ENCODE assay signal across 17 cellular contexts in the genomic region with DNA sequence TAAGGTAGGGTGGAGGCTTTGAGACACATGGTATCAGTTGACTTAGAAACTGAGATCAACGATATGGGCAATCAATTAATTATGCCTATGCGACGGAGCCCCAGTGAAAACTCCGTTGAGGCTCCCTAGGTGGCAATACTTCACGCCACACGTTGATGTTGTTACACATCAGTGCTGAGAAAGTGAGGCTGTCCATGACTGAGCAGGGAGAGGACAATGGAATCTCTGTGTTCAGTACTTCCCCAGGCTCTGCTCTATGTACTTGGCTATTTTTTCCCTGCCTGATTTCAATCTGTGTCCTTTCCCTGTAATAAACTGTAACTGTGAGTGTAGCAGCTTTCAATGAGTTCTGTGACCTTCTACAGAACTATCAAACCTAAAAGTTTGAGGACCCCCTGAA.
A peak's percentile ranks its signal among the peaks of the same experiment; 100 is the strongest.
DNase-seq lines count a peak whose midpoint lies in the region; ATAC-seq, FAIRE-seq and TF ChIP-seq lines count a peak whose summit lies in the region.
"Had no signal": no experiment of that assay in that cellular context is flagged by ENCODE, and none has a peak within 500 bp of the region (broad histone marks: within the 10 kb centered on the region; RNA-seq: fewer than 3 reads in every experiment).

No MANE protein-coding gene starts in this region.

- H3K36me3 ChIP-seq in HepG2 (replicated peaks in 1 of 2; ENCODE audit: control insufficient read depth in 1 of 2, insufficient read depth in 2 of 2, low read length in 2 of 2) (no peaks in the 10 kb centered on the region), right lobe of liver (no peaks in the 10 kb centered on the region), K562 (ENCODE audit: control insufficient read depth, insufficient read depth, low read length) (no peaks in the 10 kb centered on the region)
- H3K36me3 ChIP-seq: BLaER1 had no signal

- POLR2A ChIA-PET in HepG2 (lab: Yijun Ruan, JAX): no interaction called here
- POLR2A ChIA-PET in K562 (lab: Yijun Ruan, JAX): no interaction called here
- POLR2A ChIA-PET in activated CD8-positive, alpha-beta T cell treated with anti-CD3 and anti-CD28 coated beads for 36 hours (lab: Charles Lee): no interaction called here

- H4K20me1 ChIP-seq in HepG2 (ENCODE audit: insufficient read depth, low read length) (no peaks in the 10 kb centered on the region), K562 (replicated peaks; ENCODE audit: control insufficient read depth, insufficient read depth, low read length) (no peaks in the 10 kb centered on the region; the same call in 1 of the 2 replicates)
- H4K20me1 ChIP-seq: BLaER1 had no signal

- CTCF ChIA-PET in HepG2 (lab: Yijun Ruan, JAX; ENCODE audit: low intra/inter-chr PET ratio, low total read pairs): no interaction called here
- CTCF ChIA-PET in K562 (lab: Yijun Ruan, JAX; ENCODE audit: low intra/inter-chr PET ratio): no interaction called here
- CTCF ChIA-PET in activated CD8-positive, alpha-beta T cell treated with anti-CD3 and anti-CD28 coated beads for 36 hours (lab: Charles Lee): no interaction called here

- no peaks in the 10 kb centered on the region for H3K9me1 ChIP-seq in K562 (ENCODE audit: control insufficient read depth, insufficient read depth, low read length)

- no peak overlapping the region for H3K4me3 Mint-ChIP-seq in activated CD8-positive, alpha-beta T cell treated with anti-CD3 and anti-CD28 coated beads for 36 hours
- H3K4me3 Mint-ChIP-seq: CD8-positive, alpha-beta memory T cell; HFFc6 had no signal

- no peak overlapping the region for H3K27ac ChIP-seq in HepG2 (ENCODE audit: extremely low read length, insufficient read depth, low read length)
- H3K27ac ChIP-seq in right lobe of liver: no peak overlapping the region
- no peak overlapping the region for H3K27ac ChIP-seq in K562 (ENCODE audit: extremely low read depth, low read depth, low read length)
- no peak overlapping the region for H3K27ac ChIP-seq in foreskin keratinocyte
- H3K27ac ChIP-seq: BLaER1 had no signal

- H3K4me1 ChIP-seq in HepG2 (ENCODE audit: insufficient read depth, low read length) (no peaks in the 10 kb centered on the region), right lobe of liver (no peaks in the 10 kb centered on the region), K562 (replicated peaks in 1 of 2; ENCODE audit: control insufficient read depth in 2 of 2, insufficient read depth in 2 of 2, low read length in 2 of 2) (no peaks in the 10 kb centered on the region), foreskin keratinocyte (no peaks in the 10 kb centered on the region)
- H3K4me1 ChIP-seq: BLaER1 had no signal

- DNase-seq in HepG2 (ENCODE audit: low spot score) (no peak), right lobe of liver (no peak), K562 (ENCODE audit: extremely low read depth in 1 of 4, low spot score in 3 of 4) (no peak), left kidney (ENCODE audit: low read depth, low spot score) (peak; percentile 31), foreskin keratinocyte (no peak), DMS 273 (lab: John Stamatoyannopoulos, UW; ENCODE audit: unreplicated experiment) (no peak)
- DNase-seq in activated T-cell treated with anti-CD3 and anti-CD28 coated beads, Interleukin-2, amount 50 U/mL, for 48 hours: no peak
- DNase-seq in activated CD8-positive, alpha-beta T cell treated with anti-CD3 and anti-CD28 coated beads for 36 hours: no peak
- DNase-seq: 8988T; AML-193; CD8-positive, alpha-beta memory T cell; DMS79; H7; HFFc6 had no signal

- ATAC-seq in HepG2 (peak; percentile 80), right lobe of liver (no peak), K562 (no peak; the same call in 2 of the 3 replicates), foreskin keratinocyte (no peak)
- ATAC-seq in activated CD8-positive, alpha-beta T cell treated with anti-CD3 and anti-CD28 coated beads for 36 hours: no peak
- ATAC-seq: GM12878 had no signal

- H3K27ac Mint-ChIP-seq in activated CD8-positive, alpha-beta T cell treated with anti-CD3 and anti-CD28 coated beads for 36 hours: no peak overlapping the region
- H3K27ac Mint-ChIP-seq: CD8-positive, alpha-beta memory T cell; HFFc6 had no signal

- H3K9me3 Mint-ChIP-seq in activated CD8-positive, alpha-beta T cell treated with anti-CD3 and anti-CD28 coated beads for 36 hours: no peaks in the 10 kb centered on the region
- H3K9me3 Mint-ChIP-seq: CD8-positive, alpha-beta memory T cell; HFFc6 had no signal

- TF ChIP-seq RAD21 in HepG2 (CRISPR knock-in tag; IDR thresholded peaks at IDR 0.05) (no peak), K562 (CRISPR knock-in tag; conservative IDR thresholded peaks at IDR 0.05 in 1 of 2, IDR thresholded peaks at IDR 0.05 in 1 of 2) (no peak)

- WGBS in HepG2 (ENCODE audit: low lambda C conversion rate): 31% methylated on average over 6 of the region's 6 CpGs
- WGBS in right lobe of liver (ENCODE audit: insufficient coverage, low coverage, low lambda C conversion rate, missing lambda C conversion rate): 94% methylated on average over 3 of the region's 6 CpGs
- 2% methylated on average over 6 of the region's 6 CpGs for WGBS in K562 (ENCODE audit: insufficient coverage, low coverage, missing lambda C conversion rate)

- no peaks in the 10 kb centered on the region for H3K36me3 Mint-ChIP-seq in activated CD8-positive, alpha-beta T cell treated with anti-CD3 and anti-CD28 coated beads for 36 hours (ENCODE audit: low read depth)
- H3K36me3 Mint-ChIP-seq: CD8-positive, alpha-beta memory T cell had no signal

- H2AFZ ChIP-seq in HepG2 (ENCODE audit: low read length) (no peak overlapping the region), K562 (ENCODE audit: low read depth, low read length) (no peak overlapping the region)

- TF ChIP-seq EP300 in HepG2 (IDR thresholded peaks at IDR 0.05; ENCODE audit: low read depth in 2 of 2, low read length in 2 of 2) (no peak), HepG2 (CRISPR knock-in tag; IDR thresholded peaks at IDR 0.05; ENCODE audit: borderline replicate concordance) (no peak), K562 (IDR thresholded peaks at IDR 0.05; ENCODE audit: low read length) (no peak)

- no peaks in the 10 kb centered on the region for H3K9me3 ChIP-seq in HepG2 (ENCODE audit: low read length)
- no peaks in the 10 kb centered on the region for H3K9me3 ChIP-seq in right lobe of liver
- no peaks in the 10 kb centered on the region for H3K9me3 ChIP-seq in K562 (replicated peaks; ENCODE audit: control insufficient read depth, insufficient read depth, low read depth, low read length)
- H3K9me3 ChIP-seq: BLaER1 had no signal

- intact Hi-C loops in HepG2 (cut with micrococcal nuclease; ENCODE audit: unreplicated experiment) (no loop called here), right lobe of liver (cut with DNase I) (no loop called here), K562 (cut with micrococcal nuclease) (no loop called here)
- intact Hi-C loops in activated CD8-positive, alpha-beta T cell treated with anti-CD3 and anti-CD28 coated beads for 36 hours (cut with micrococcal nuclease): no loop called here

- H3K4me3 ChIP-seq in HepG2 (replicated peaks in 1 of 3; ENCODE audit: insufficient read depth in 1 of 3, low read depth in 2 of 3, low read length in 3 of 3) (no peak overlapping the region), right lobe of liver (no peak overlapping the region), K562 (no peak overlapping the region)
- H3K4me3 ChIP-seq: BLaER1, GM12878 had no signal

- H3K27me3 Mint-ChIP-seq in activated CD8-positive, alpha-beta T cell treated with anti-CD3 and anti-CD28 coated beads for 36 hours: peaks cover 3% of the 10 kb centered on the region

- H3K4me2 ChIP-seq in HepG2 (ENCODE audit: low read depth, low read length): peak overlapping the region; percentile 6; the same call in 1 of the 2 replicates
- no peak overlapping the region for H3K4me2 ChIP-seq in K562 (ENCODE audit: insufficient read depth, low read length)
- H3K4me2 ChIP-seq: BLaER1 had no signal

- TF ChIP-seq POLR2A in HepG2 (IDR thresholded peaks at IDR 0.05; ENCODE audit: insufficient read depth in 1 of 2, low read depth in 2 of 2, low read length in 2 of 2) (no peak), right lobe of liver (IDR thresholded peaks at IDR 0.05) (no peak), K562 (conservative IDR thresholded peaks at IDR 0.05) (no peak)

- TF ChIP-seq CTCF in HepG2 (CRISPR knock-in tag; IDR thresholded peaks at IDR 0.05): no peak
- no peak for TF ChIP-seq CTCF in right lobe of liver (IDR thresholded peaks at IDR 0.05)
- no peak for TF ChIP-seq CTCF in K562 (IDR thresholded peaks at IDR 0.05 in 2 of 3, conservative IDR thresholded peaks at IDR 0.05 in 1 of 3; ENCODE audit: insufficient read depth in 2 of 3, low read depth in 1 of 3, low read length in 3 of 3)
- no peak for TF ChIP-seq CTCF in foreskin keratinocyte (conservative IDR thresholded peaks at IDR 0.05)
- no peak for TF ChIP-seq CTCF in activated CD8-positive, alpha-beta T cell treated with anti-CD3 and anti-CD28 coated beads for 36 hours (IDR thresholded peaks at IDR 0.05)

- BruUV-seq in HepG2 (replicated peaks; lab: Mats Ljungman, UMichigan) (no TSS peak), K562 (replicated peaks; lab: Mats Ljungman, UMichigan) (no TSS peak)

- H3K4me1 Mint-ChIP-seq in activated CD8-positive, alpha-beta T cell treated with anti-CD3 and anti-CD28 coated beads for 36 hours (ENCODE audit: low read depth): no peaks in the 10 kb centered on the region
- H3K4me1 Mint-ChIP-seq: CD8-positive, alpha-beta memory T cell had no signal

- in situ Hi-C loops in HepG2 (cut with HindIII; ENCODE audit: extremely low pct_ligation_motif_present, low pct_unique_long_range_greater_than_20kb): loop anchor here (25.0 kb wide), 1 partner anchor 1089 kb away; no protein-coding TSS in a partner anchor
- in situ Hi-C loops in K562 (cut with MboI): loop anchor here (25.0 kb wide), 2 partner anchors 839 to 1089 kb away; no protein-coding TSS in a partner anchor

- H3K27me3 ChIP-seq in HepG2 (ENCODE audit: control insufficient read depth in 1 of 2, insufficient read depth in 2 of 2, low read length in 2 of 2) (no peaks in the 10 kb centered on the region), right lobe of liver (no peaks in the 10 kb centered on the region), K562 (ENCODE audit: control insufficient read depth in 2 of 2, insufficient read depth in 2 of 2, low read length in 2 of 2) (no peaks in the 10 kb centered on the region), foreskin keratinocyte (peaks cover 8% of the 10 kb centered on the region)
- H3K27me3 ChIP-seq: BLaER1 had no signal

- FAIRE-seq in HepG2 (lab: Jason Lieb, UNC) (no peak), K562 (lab: Jason Lieb, UNC) (no peak)
- FAIRE-seq: GM12878, GM18507 had no signal

- H3K9ac ChIP-seq in HepG2 (ENCODE audit: insufficient read depth, low read depth, low read length) (no peak overlapping the region), K562 (ENCODE audit: insufficient read depth in 1 of 2, low read depth in 2 of 2, low read length in 2 of 2) (no peak overlapping the region)
- H3K9ac ChIP-seq: BLaER1 had no signal

- H3K79me2 ChIP-seq in HepG2 (ENCODE audit: insufficient read depth, low read length) (no peaks in the 10 kb centered on the region), K562 (ENCODE audit: control insufficient read depth, insufficient read depth, low read length) (no peaks in the 10 kb centered on the region)

TF ChIP-seq in HepG2, 621 proteins besides CTCF, POLR2A, EP300 and RAD21 (continues in another document):
- TF ChIP-seq XRCC5 (optimal IDR thresholded peaks at IDR 0.05; ENCODE audit: low read length): no peak

TF ChIP-seq in K562, 482 proteins besides CTCF, POLR2A, EP300 and RAD21 (continues in another document):
- TF ChIP-seq ATF1 (CRISPR knock-in tag; IDR thresholded peaks at IDR 0.05) (no peak), ATF1 (tag; IDR thresholded peaks at IDR 0.05) (no peak)
